ENCODE assay signal across 19 cellular contexts in the genomic region with DNA sequence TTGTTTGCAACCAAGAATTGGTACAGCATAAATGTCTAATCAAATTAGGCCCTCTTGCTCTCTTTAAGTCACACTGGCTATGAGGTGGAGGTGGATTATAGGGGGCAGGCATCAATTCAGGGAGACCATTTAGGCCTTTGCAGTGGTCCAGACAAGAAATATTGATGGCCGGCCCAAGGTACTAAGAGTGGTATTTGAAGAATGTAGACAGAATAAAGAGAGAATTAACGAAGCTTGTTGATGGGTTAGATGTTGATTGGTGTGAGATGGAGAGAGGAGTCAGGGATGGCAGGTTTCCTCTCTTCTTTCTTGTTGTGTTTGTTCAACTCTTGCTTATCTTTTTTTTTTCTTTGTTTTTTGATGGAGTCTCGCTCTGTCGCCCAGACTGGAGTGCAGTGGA. TPM values are rescaled to one million over a fixed set of nuclear protein-coding genes. Genes with fewer than 3 reads are reported as not detected.
A peak's percentile ranks its signal among the peaks of the same experiment; 100 is the strongest.
DNase-seq lines count a peak whose midpoint lies in the region; ATAC-seq, FAIRE-seq and TF ChIP-seq lines count a peak whose summit lies in the region.
"Had no signal": no experiment of that assay in that cellular context is flagged by ENCODE, and none has a peak within 500 bp of the region (broad histone marks: within the 10 kb centered on the region; RNA-seq: fewer than 3 reads in every experiment).

No MANE protein-coding gene starts in this region.

- no peak for ATAC-seq in T-cell (replicated peaks in 1 of 4)

- H3K9me3 Mint-ChIP-seq in MCF 10A (ENCODE audit: unreplicated experiment) (no peaks in the 10 kb centered on the region), T-cell (no peaks in the 10 kb centered on the region), Caco-2 (ENCODE audit: unreplicated experiment) (no peaks in the 10 kb centered on the region)

- H3K27ac ChIP-seq in breast epithelium (peak overlapping the region in 1 of 2 donors; percentile 14), tibial nerve (peak overlapping the region in 3 of 4 donors; percentile 8 to 70 (median 21)), dorsolateral prefrontal cortex (peak overlapping the region in 1 of 59 donors; percentile 8)
- H3K27ac ChIP-seq: colonic mucosa, RWPE1 had no signal

- no peak overlapping the region for H3K4me3 ChIP-seq in breast epithelium
- H3K4me3 ChIP-seq in tibial nerve = no peak overlapping the region
- no peak overlapping the region for H3K4me3 ChIP-seq in Caco-2 (ENCODE audit: low read depth, low read length)
- no peak overlapping the region for H3K4me3 ChIP-seq in dorsolateral prefrontal cortex
- H3K4me3 ChIP-seq: colonic mucosa had no signal

- no peaks in the 10 kb centered on the region for H3K27me3 Mint-ChIP-seq in MCF 10A (ENCODE audit: insufficient read depth, unreplicated experiment)
- H3K27me3 Mint-ChIP-seq in T-cell = no peaks in the 10 kb centered on the region
- no peaks in the 10 kb centered on the region for H3K27me3 Mint-ChIP-seq in Caco-2 (ENCODE audit: insufficient read depth, unreplicated experiment)

- TF ChIP-seq CTCF in MCF 10A (IDR thresholded peaks at IDR 0.05; ENCODE audit: unreplicated experiment) (no peak), breast epithelium (IDR thresholded peaks at IDR 0.05) (no peak), tibial nerve (IDR thresholded peaks at IDR 0.05) (no peak), Caco-2 (IDR thresholded peaks at IDR 0.05; ENCODE audit: insufficient read depth in 1 of 2, low read depth in 1 of 2, low read length in 1 of 2, severe bottlenecking in 1 of 2, unreplicated experiment in 1 of 2) (no peak), dorsolateral prefrontal cortex (IDR thresholded peaks at IDR 0.05 in 54 of 56, conservative IDR thresholded peaks at IDR 0.05 in 2 of 56; ENCODE audit: low read depth in 1 of 56, partially characterized antibody in 56 of 56) (no peak)

- no peak overlapping the region for H3K4me3 Mint-ChIP-seq in MCF 10A (ENCODE audit: unreplicated experiment)
- H3K4me3 Mint-ChIP-seq in T-cell = no peak overlapping the region
- no peak overlapping the region for H3K4me3 Mint-ChIP-seq in Caco-2 (ENCODE audit: unreplicated experiment)

- POLR2A ChIA-PET in MCF 10A (lab: Yijun Ruan, JAX) = interaction anchor here (1.1 to 1.6 kb wide), 4 partner anchors 9 to 47 kb away, joined by 5 read pairs; no protein-coding TSS in a partner anchor
- POLR2A ChIA-PET in T-cell (lab: Charles Lee) = no interaction called here
- POLR2A ChIA-PET in Caco-2 (lab: Charles Lee) = no interaction called here

- H3K27me3 ChIP-seq in breast epithelium = no peaks in the 10 kb centered on the region
- H3K27me3 ChIP-seq in tibial nerve = no peaks in the 10 kb centered on the region
- H3K27me3 ChIP-seq in Caco-2 (replicated peaks; ENCODE audit: control insufficient read depth, insufficient read depth, low read length) = no peaks in the 10 kb centered on the region
- no peaks in the 10 kb centered on the region for H3K27me3 ChIP-seq in dorsolateral prefrontal cortex
- H3K27me3 ChIP-seq: colonic mucosa had no signal

- H3K9me3 ChIP-seq in breast epithelium (no peaks in the 10 kb centered on the region), tibial nerve (no peaks in the 10 kb centered on the region), Caco-2 (no peaks in the 10 kb centered on the region)
- H3K9me3 ChIP-seq: colonic mucosa had no signal

- CTCF ChIA-PET in MCF 10A (lab: Yijun Ruan, JAX) (interaction anchor here (1.5 kb wide), 1 partner anchor 127 kb away, joined by 6 read pairs; no protein-coding TSS in a partner anchor), T-cell (lab: Charles Lee) (no interaction called here), Caco-2 (lab: Charles Lee) (no interaction called here)

- BruUV-seq in MCF 10A (replicated peaks; lab: Mats Ljungman, UMichigan) = no TSS peak
- BruUV-seq in Caco-2 (replicated peaks; lab: Mats Ljungman, UMichigan) = no TSS peak

- no peak for FAIRE-seq in GM12891 (lab: Jason Lieb, UNC)

- H3K36me3 Mint-ChIP-seq in MCF 10A (ENCODE audit: insufficient read depth, unreplicated experiment) = peaks cover 12% of the 10 kb centered on the region
- peaks cover 19% of the 10 kb centered on the region for H3K36me3 Mint-ChIP-seq in T-cell
- H3K36me3 Mint-ChIP-seq in Caco-2 (ENCODE audit: insufficient read depth, unreplicated experiment) = peaks cover 7% of the 10 kb centered on the region

- H3K36me3 ChIP-seq in breast epithelium = no peaks in the 10 kb centered on the region
- peaks cover 0 to 13% (median 0%) of the 10 kb centered on the region in 3 donors for H3K36me3 ChIP-seq in tibial nerve
- H3K36me3 ChIP-seq in Caco-2 (ENCODE audit: control insufficient read depth, insufficient read depth, low read length) = no peaks in the 10 kb centered on the region
- H3K36me3 ChIP-seq: colonic mucosa had no signal

- peaks cover 32% of the 10 kb centered on the region for H3K4me1 Mint-ChIP-seq in MCF 10A (ENCODE audit: insufficient read depth, unreplicated experiment)
- peaks cover 54 to 62% (median 57%) of the 10 kb centered on the region in 3 donors for H3K4me1 Mint-ChIP-seq in T-cell
- peaks cover 13% of the 10 kb centered on the region for H3K4me1 Mint-ChIP-seq in Caco-2 (ENCODE audit: low read depth, unreplicated experiment)

- no peak for TF ChIP-seq EP300 in tibial nerve (IDR thresholded peaks at IDR 0.05)

- intact Hi-C loops in MCF 10A (cut with micrococcal nuclease) (no loop called here), breast epithelium (cut with DNase I; ENCODE audit: low total_unique reads) (no loop called here), Caco-2 (cut with micrococcal nuclease; ENCODE audit: unreplicated experiment) (no loop called here), dorsolateral prefrontal cortex (cut with DNase I) (no loop called here)

- no peaks in the 10 kb centered on the region for H3K4me1 ChIP-seq in breast epithelium
- peaks cover 0 to 44% (median 13%) of the 10 kb centered on the region in 4 donors for H3K4me1 ChIP-seq in tibial nerve
- peaks cover 14% of the 10 kb centered on the region for H3K4me1 ChIP-seq in Caco-2
- H3K4me1 ChIP-seq: colonic mucosa had no signal

- DNase-seq in MCF 10A (ENCODE audit: unreplicated experiment) (no peak), breast epithelium (ENCODE audit: low spot score in 2 of 2) (no peak), T-cell (no peak), iPS-NIHi7 (ENCODE audit: extremely low spot score) (peak; percentile 12), tibial nerve (ENCODE audit: low spot score in 2 of 2) (no peak), Caco-2 (no peak), dorsolateral prefrontal cortex (no peak), GM12891 (ENCODE audit: insufficient read length, low spot score) (no peak)
- DNase-seq: activated CD4-positive, alpha-beta T cell treated with anti-CD3 and anti-CD28 coated beads for 4 hours; aorta; colonic mucosa; DMS 273 treated with DMSO at 0.1 percent for 48 hours; KG1; midbrain; NCI-H1105 treated with DMSO at 0.1 percent for 48 hours; NCI-H2171 treated with DMSO at 0.1 percent for 48 hours; posterior cingulate gyrus; stimulated activated naive CD4-positive, alpha-beta T cell treated with Interleukin-2 at 50 U/mL for 16 hours had no signal

- WGBS in tibial nerve, 2 donors = 76 to 78% methylated on average over 4 of the region's 4 CpGs

- no peak for TF ChIP-seq POLR2A in breast epithelium (IDR thresholded peaks at IDR 0.05)
- no peak for TF ChIP-seq POLR2A in tibial nerve (IDR thresholded peaks at IDR 0.05)
- TF ChIP-seq POLR2A in GM12891 (IDR thresholded peaks at IDR 0.05; ENCODE audit: low read depth, low read length) = no peak

- H3K27ac Mint-ChIP-seq in MCF 10A (ENCODE audit: low read depth, unreplicated experiment) = peak overlapping the region; percentile 83
- H3K27ac Mint-ChIP-seq in T-cell = peak overlapping the region; percentile 20 to 86
- H3K27ac Mint-ChIP-seq in Caco-2 (ENCODE audit: unreplicated experiment) = no peak overlapping the region

TF ChIP-seq in GM12891, 5 proteins besides CTCF, POLR2A, EP300 and RAD21:
- no peak for TF ChIP-seq SPI1 (IDR thresholded peaks at IDR 0.05; ENCODE audit: low read depth, low read length)
- TF ChIP-seq TAF1 (IDR thresholded peaks at IDR 0.05; ENCODE audit: low read depth, low read length) = no peak
- no peak for TF ChIP-seq POU2F2 (IDR thresholded peaks at IDR 0.05; ENCODE audit: low read depth, low read length)
- TF ChIP-seq PAX5 (IDR thresholded peaks at IDR 0.05; ENCODE audit: insufficient read depth, low read length, severe bottlenecking) = no peak
- no peak for TF ChIP-seq POLR2AphosphoS5 (IDR thresholded peaks at IDR 0.05; ENCODE audit: low read depth, low read length)

RNA-seq across cellular contexts. Expression of a gene that starts 48.5 kb away (rescaled TPM):
- total RNA-seq in MCF 10A (2022) = 18.1 and 20.7 TPM in 2 replicates
- total RNA-seq in breast epithelium = 10 to 100 TPM; 34.1 to 43.0 (median 38.4) TPM
- total RNA-seq in T-cell = 10 to 100 TPM; 33.8 to 43.5 (median 34.8) TPM
- total RNA-seq in tibial nerve = 10 to 100 TPM; 30.0 to 45.2 (median 39.1) TPM
- 8.4 and 10.6 TPM in 2 replicates for total RNA-seq in Caco-2 (2022)
- 10 to 100 TPM; 25.8 to 58.1 (median 42.6) TPM for total RNA-seq in dorsolateral prefrontal cortex
- polyA plus RNA-seq in GM12891 (2012; ENCODE audit: low read depth, missing spikeins) = 12.8 TPM

RNA-seq across cellular contexts. Expression of a gene that starts 54.2 kb away (rescaled TPM):
- total RNA-seq in MCF 10A (2022) (0.15 and 0.28 TPM in 2 replicates), breast epithelium (1 to 10 TPM; 3.7 to 7.3 (median 4.9) TPM), T-cell (1 to 10 TPM in 4 of 5 donors, under 1 TPM in 1; 0.66 to 1.3 (median 1.1) TPM), tibial nerve (1 to 10 TPM; 2.0 to 3.3 (median 2.7) TPM), Caco-2 (2022) (6.7 and 6.9 TPM in 2 replicates), dorsolateral prefrontal cortex (1 to 10 TPM; 2.0 to 8.5 (median 3.6) TPM)
- 3.9 TPM for polyA plus RNA-seq in GM12891 (2012; ENCODE audit: low read depth, missing spikeins)
